23 cellular contexts compared by ENCODE assay signal in the genomic region with DNA sequence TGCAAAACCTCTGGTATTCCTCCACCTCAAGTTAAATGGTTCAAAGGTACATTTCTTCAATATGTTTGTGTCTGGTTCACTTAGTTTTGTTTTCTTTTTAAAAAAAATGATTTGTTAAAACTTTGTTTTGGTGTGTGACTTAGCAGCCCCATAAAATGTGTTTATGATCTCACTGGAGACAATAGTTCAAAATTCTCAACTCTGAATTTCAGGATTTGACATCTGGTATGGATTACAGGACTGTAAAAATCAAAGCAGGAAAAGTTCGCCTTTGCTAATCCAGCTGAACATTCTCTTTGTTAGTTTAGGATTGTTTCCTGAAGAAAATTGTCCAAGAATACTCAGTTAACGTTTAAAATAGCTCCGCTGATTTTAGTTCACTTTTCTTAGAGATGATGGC.
DNase-seq lines count a peak whose midpoint lies in the region; ATAC-seq, FAIRE-seq and TF ChIP-seq lines count a peak whose summit lies in the region.
"Had no signal": no experiment of that assay in that cellular context is flagged by ENCODE, and none has a peak within 500 bp of the region (broad histone marks: within the 10 kb centered on the region; RNA-seq: fewer than 3 reads in every experiment).

No MANE protein-coding gene starts in this region.

- no peaks in the 10 kb centered on the region for H3K9me3 Mint-ChIP-seq in nephron
- peaks cover 5% of the 10 kb centered on the region for H3K9me3 Mint-ChIP-seq in natural killer cell treated with Interleukin-12 subunit alpha and Interleukin-12 subunit beta and Interleukin-15 and Interleukin-18, amount 100 ng/mL, for 72 hours
- H3K9me3 Mint-ChIP-seq: activated naive CD8-positive, alpha-beta T cell treated with anti-CD3 and anti-CD28 coated beads, Interleukin-2, amount 50 U/mL, for 24 hours; activated T-helper 17 cell treated with anti-CD3 and anti-CD28 coated beads, Interleukin-2, amount 50 U/mL, for 72 hours; naive B cell had no signal

- H3K4me3 ChIP-seq in right atrium auricular region (peak overlapping the region in 1 of 2 donors; percentile 2), ovary (no peak overlapping the region)
- H3K4me3 ChIP-seq: dorsolateral prefrontal cortex, lung, spleen had no signal

- H3K27ac ChIP-seq in right atrium auricular region (peak overlapping the region; percentile 18 to 46), ovary (no peak overlapping the region)
- H3K27ac ChIP-seq: dorsolateral prefrontal cortex, spleen had no signal

- TF ChIP-seq CTCF in right atrium auricular region (IDR thresholded peaks at IDR 0.05) (no peak), nephron (IDR thresholded peaks at IDR 0.05; ENCODE audit: unreplicated experiment in 3 of 3) (no peak), ovary (IDR thresholded peaks at IDR 0.05) (no peak)

- no peak for ATAC-seq in natural killer cell treated with Interleukin-12 subunit alpha and Interleukin-12 subunit beta and Interleukin-15 and Interleukin-18, amount 100 ng/mL, for 72 hours
- no peak for ATAC-seq in GM18505 (IDR thresholded peaks at IDR 0.05; ENCODE audit: unreplicated experiment)
- ATAC-seq: activated CD4-positive, alpha-beta T cell treated with anti-CD3 and anti-CD28 coated beads for 36 hours; activated naive CD8-positive, alpha-beta T cell treated with anti-CD3 and anti-CD28 coated beads, Interleukin-2, amount 50 U/mL, for 24 hours; activated T-helper 17 cell treated with anti-CD3 and anti-CD28 coated beads, Interleukin-2, amount 50 U/mL, for 72 hours had no signal

- H3K27me3 Mint-ChIP-seq in nephron (ENCODE audit: low read depth) = no peaks in the 10 kb centered on the region
- H3K27me3 Mint-ChIP-seq in natural killer cell treated with Interleukin-12 subunit alpha and Interleukin-12 subunit beta and Interleukin-15 and Interleukin-18, amount 100 ng/mL, for 72 hours = peaks cover 4 to 9% of the 10 kb centered on the region in 2 donors

- H3K27me3 ChIP-seq in right atrium auricular region = no peaks in the 10 kb centered on the region
- H3K27me3 ChIP-seq in ovary = no peaks in the 10 kb centered on the region
- H3K27me3 ChIP-seq: spleen had no signal

- no peaks in the 10 kb centered on the region for H3K36me3 ChIP-seq in right atrium auricular region
- H3K36me3 ChIP-seq in ovary = no peaks in the 10 kb centered on the region
- H3K36me3 ChIP-seq: spleen had no signal

- H3K9me3 ChIP-seq in right atrium auricular region (no peaks in the 10 kb centered on the region), ovary (no peaks in the 10 kb centered on the region)
- H3K9me3 ChIP-seq: spleen had no signal

- intact Hi-C loops in cardiac septum (cut with DNase I) = loop anchor here (10.0 kb wide), 1 partner anchor 239 kb away; no protein-coding TSS in a partner anchor
- intact Hi-C loops in ovary (cut with DNase I) = no loop called here

- TF ChIP-seq EP300 in ovary (IDR thresholded peaks at IDR 0.05) = no peak

- peaks cover 17% of the 10 kb centered on the region for H3K36me3 Mint-ChIP-seq in nephron (ENCODE audit: low read depth)
- no peaks in the 10 kb centered on the region for H3K36me3 Mint-ChIP-seq in natural killer cell treated with Interleukin-12 subunit alpha and Interleukin-12 subunit beta and Interleukin-15 and Interleukin-18, amount 100 ng/mL, for 72 hours
- H3K36me3 Mint-ChIP-seq: CD4-positive, CD25-positive, alpha-beta regulatory T cell; naive B cell had no signal

- peak overlapping the region; percentile 5 to 81 (median 71) for H3K27ac Mint-ChIP-seq in nephron
- no peak overlapping the region for H3K27ac Mint-ChIP-seq in natural killer cell treated with Interleukin-12 subunit alpha and Interleukin-12 subunit beta and Interleukin-15 and Interleukin-18, amount 100 ng/mL, for 72 hours
- H3K27ac Mint-ChIP-seq: activated CD4-positive, alpha-beta T cell treated with anti-CD3 and anti-CD28 coated beads for 36 hours; activated naive CD8-positive, alpha-beta T cell treated with anti-CD3 and anti-CD28 coated beads, Interleukin-2, amount 50 U/mL, for 24 hours; activated T-helper 17 cell treated with anti-CD3 and anti-CD28 coated beads, Interleukin-2, amount 50 U/mL, for 72 hours; CD4-positive, CD25-positive, alpha-beta regulatory T cell; naive B cell had no signal

- H3K4me1 ChIP-seq in right atrium auricular region (peaks cover 0 to 42% of the 10 kb centered on the region in 2 donors), ovary (ENCODE audit: insufficient read depth) (no peaks in the 10 kb centered on the region)

- peak; percentile 98 for FAIRE-seq in endometrium (lab: Jason Lieb, UNC)
- FAIRE-seq: bronchial epithelial cell had no signal

- WGBS in ovary, 3 donors = 63 to 82% (median 78%) methylated on average over 3 of the region's 3 CpGs

- no peak overlapping the region for H3K4me3 Mint-ChIP-seq in nephron
- no peak overlapping the region for H3K4me3 Mint-ChIP-seq in natural killer cell treated with Interleukin-12 subunit alpha and Interleukin-12 subunit beta and Interleukin-15 and Interleukin-18, amount 100 ng/mL, for 72 hours
- H3K4me3 Mint-ChIP-seq: activated CD4-positive, alpha-beta T cell treated with anti-CD3 and anti-CD28 coated beads for 36 hours; activated naive CD8-positive, alpha-beta T cell treated with anti-CD3 and anti-CD28 coated beads, Interleukin-2, amount 50 U/mL, for 24 hours; activated T-helper 17 cell treated with anti-CD3 and anti-CD28 coated beads, Interleukin-2, amount 50 U/mL, for 72 hours; CD4-positive, CD25-positive, alpha-beta regulatory T cell; naive B cell had no signal

- DNase-seq in right atrium auricular region (ENCODE audit: low spot score) = no peak
- DNase-seq in cardiac septum (ENCODE audit: low spot score) = no peak
- no peak for DNase-seq in NCI-H1105 treated with DMSO at 0.1 percent for 48 hours (lab: John Stamatoyannopoulos, UW)
- DNase-seq in natural killer cell treated with Interleukin-12 subunit alpha and Interleukin-12 subunit beta and Interleukin-15 and Interleukin-18, amount 100 ng/mL, for 72 hours (ENCODE audit: low spot score) = no peak
- DNase-seq in ovary = no peak
- DNase-seq: activated CD4-positive, alpha-beta T cell treated with anti-CD3 and anti-CD28 coated beads for 36 hours; activated naive CD8-positive, alpha-beta T cell treated with anti-CD3 and anti-CD28 coated beads, Interleukin-2, amount 50 U/mL, for 24 hours; CD4-positive, CD25-positive, alpha-beta regulatory T cell; dorsolateral prefrontal cortex; KG1; MV-4-11; naive B cell; NCI-H2029 treated with DMSO at 0.1 percent for 48 hours; NCI-H446 treated with DMSO at 0.1 percent for 48 hours; NK-92 treated with Interleukin-12 subunit alpha and Interleukin-12 subunit beta, amount 100 ng/mL, for 24 hours; spleen; stimulated activated CD4-positive, alpha-beta T cell treated with anti-CD3 and anti-CD28 coated beads, Interleukin-4, amount 100 ng/mL, for 4 hours had no signal

- no peak for TF ChIP-seq POLR2A in GM18505 (IDR thresholded peaks at IDR 0.05; ENCODE audit: borderline replicate concordance, extremely low read depth, insufficient read depth, insufficient read length)
- no peak for TF ChIP-seq POLR2A in ovary (IDR thresholded peaks at IDR 0.05)

- peaks cover 29% of the 10 kb centered on the region for H3K4me1 Mint-ChIP-seq in nephron
- no peaks in the 10 kb centered on the region for H3K4me1 Mint-ChIP-seq in natural killer cell treated with Interleukin-12 subunit alpha and Interleukin-12 subunit beta and Interleukin-15 and Interleukin-18, amount 100 ng/mL, for 72 hours (ENCODE audit: low read depth in 2 of 2)
- H3K4me1 Mint-ChIP-seq: activated CD4-positive, alpha-beta T cell treated with anti-CD3 and anti-CD28 coated beads for 36 hours; activated naive CD8-positive, alpha-beta T cell treated with anti-CD3 and anti-CD28 coated beads, Interleukin-2, amount 50 U/mL, for 24 hours; activated T-helper 17 cell treated with anti-CD3 and anti-CD28 coated beads, Interleukin-2, amount 50 U/mL, for 72 hours; CD4-positive, CD25-positive, alpha-beta regulatory T cell; naive B cell had no signal

Comparison
In these comparisons a context has a peak if more than half of its experiments do, and no peak if none do; other contexts are left out.
1. H3K27ac ChIP-seq: peak in right atrium auricular region (2 of 2); none in ovary (0 of 2).
2. H3K27ac Mint-ChIP-seq: peak in nephron (3 of 3); none in natural killer cell treated with Interleukin-12 subunit alpha and Interleukin-12 subunit beta and Interleukin-15 and Interleukin-18, amount 100 ng/mL, for 72 hours (0 of 2).